In genomic region chr11:113730887-113731726, GRCh38 we compare ENCODE assay signal across 1 cellular context.
TF ChIP-seq lines count a peak whose summit lies in the region.

No MANE protein-coding gene starts in this region.

TF ChIP-seq in HEK293, 187 proteins besides CTCF, POLR2A, EP300 and RAD21 (continued from another document):
- TF ChIP-seq ZBTB20 (tag by site-specific recombination; IDR thresholded peaks at IDR 0.05), result no peak
- TF ChIP-seq ZNF169 (tag by site-specific recombination; IDR thresholded peaks at IDR 0.05), result no peak
- TF ChIP-seq ZNF660 (tag by site-specific recombination; IDR thresholded peaks at IDR 0.05), result peak; percentile 25; the same call in 1 of the 2 replicates
- no peak for TF ChIP-seq EGR2 (tag by site-specific recombination; IDR thresholded peaks at IDR 0.05; ENCODE audit: low read depth)
- TF ChIP-seq ZNF677 (tag by site-specific recombination; IDR thresholded peaks at IDR 0.05), result no peak
- TF ChIP-seq HOXD13 (CRISPR knock-in tag; IDR thresholded peaks at IDR 0.05; ENCODE audit: borderline replicate concordance), result no peak
- TF ChIP-seq ZBTB17 (tag by site-specific recombination; IDR thresholded peaks at IDR 0.05), result 0 out of 2 replicates have a peak, but pooled peaks have one; percentile 38
- TF ChIP-seq ZNF654 (tag by site-specific recombination; IDR thresholded peaks at IDR 0.05; ENCODE audit: low read depth), result peak; percentile 79
- no peak for TF ChIP-seq ZBTB1 (tag by site-specific recombination; IDR thresholded peaks at IDR 0.05)
- TF ChIP-seq ZNF514 (tag by site-specific recombination; IDR thresholded peaks at IDR 0.05), result no peak
- TF ChIP-seq REST (tag by site-specific recombination; IDR thresholded peaks at IDR 0.05), result 0 out of 2 replicates have a peak, but pooled peaks have one; percentile 36
TF ChIP-seq in HEK293: peak in this region for 4.
